2 cellular contexts compared by ENCODE assay signal in the genomic region with DNA sequence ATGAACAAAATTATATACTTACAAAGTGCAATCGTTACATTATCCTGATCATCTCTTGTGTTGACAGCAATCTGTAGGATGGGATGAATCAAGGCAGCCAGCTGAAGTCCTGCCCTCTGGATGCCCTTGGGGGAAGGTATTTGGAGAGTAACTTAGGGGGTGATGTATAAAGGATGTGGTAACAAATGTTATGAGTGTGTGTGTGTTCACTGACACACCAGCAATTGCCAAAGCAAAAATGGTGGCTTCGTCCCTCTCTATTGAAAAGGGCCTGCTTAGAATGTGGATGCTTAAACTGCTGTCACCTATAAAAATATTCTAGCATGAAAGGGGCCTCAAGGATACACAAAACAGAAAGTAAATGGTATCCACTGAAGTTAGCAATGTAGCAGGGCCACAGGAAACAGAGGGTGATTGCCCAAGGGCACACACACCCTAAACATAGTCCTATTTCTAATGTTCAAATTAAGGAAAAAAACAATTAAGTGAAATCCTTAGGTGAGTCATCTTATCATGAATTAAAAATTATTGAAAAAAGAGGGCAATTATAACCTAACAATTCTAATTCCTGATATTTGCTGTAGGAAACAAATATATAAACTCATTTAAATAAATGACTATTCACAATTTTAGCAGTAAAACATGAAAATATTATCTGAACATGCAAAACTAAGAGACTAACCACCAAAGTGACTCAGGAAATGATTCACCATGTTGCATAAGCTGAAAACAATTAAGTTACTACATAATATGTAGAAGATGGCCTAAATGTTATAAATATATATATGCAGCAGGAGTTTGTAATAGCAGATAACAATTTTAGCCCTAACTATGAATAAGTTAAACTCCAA.
TF ChIP-seq lines count a peak whose summit lies in the region.

No MANE protein-coding gene starts in this region.

TF ChIP-seq in GM12878, 131 proteins besides CTCF, POLR2A, EP300 and RAD21:
- no peak for TF ChIP-seq RBBP5 (conservative IDR thresholded peaks at IDR 0.05)
- no peak for TF ChIP-seq JUNB (IDR thresholded peaks at IDR 0.05)
- TF ChIP-seq ASH2L (IDR thresholded peaks at IDR 0.05; ENCODE audit: borderline replicate concordance, low read depth) = no peak
- TF ChIP-seq, protein P1, sequence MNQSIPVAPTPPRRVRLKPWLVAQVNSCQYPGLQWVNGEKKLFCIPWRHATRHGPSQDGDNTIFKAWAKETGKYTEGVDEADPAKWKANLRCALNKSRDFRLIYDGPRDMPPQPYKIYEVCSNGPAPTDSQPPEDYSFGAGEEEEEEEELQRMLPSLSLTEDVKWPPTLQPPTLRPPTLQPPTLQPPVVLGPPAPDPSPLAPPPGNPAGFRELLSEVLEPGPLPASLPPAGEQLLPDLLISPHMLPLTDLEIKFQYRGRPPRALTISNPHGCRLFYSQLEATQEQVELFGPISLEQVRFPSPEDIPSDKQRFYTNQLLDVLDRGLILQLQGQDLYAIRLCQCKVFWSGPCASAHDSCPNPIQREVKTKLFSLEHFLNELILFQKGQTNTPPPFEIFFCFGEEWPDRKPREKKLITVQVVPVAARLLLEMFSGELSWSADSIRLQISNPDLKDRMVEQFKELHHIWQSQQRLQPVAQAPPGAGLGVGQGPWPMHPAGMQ (IDR thresholded peaks at IDR 0.05; ENCODE audit: borderline replicate concordance) = no peak
- no peak for TF ChIP-seq STAT1 (conservative IDR thresholded peaks at IDR 0.05)
- TF ChIP-seq PAX5 (IDR thresholded peaks at IDR 0.05; ENCODE audit: borderline replicate concordance, low read depth, low read length) = no peak
- no peak for TF ChIP-seq RCOR1 (conservative IDR thresholded peaks at IDR 0.05; ENCODE audit: low read depth, low read length)
- no peak for TF ChIP-seq MEF2A (IDR thresholded peaks at IDR 0.05; ENCODE audit: insufficient read depth, low read depth, low read length)
- no peak for TF ChIP-seq ZBTB40 (IDR thresholded peaks at IDR 0.05; ENCODE audit: borderline replicate concordance)
- TF ChIP-seq ETV6 (conservative IDR thresholded peaks at IDR 0.05 in 1 of 2, IDR thresholded peaks at IDR 0.05 in 1 of 2; ENCODE audit: borderline replicate concordance in 1 of 2, low read depth in 1 of 2) = no peak
- TF ChIP-seq, protein P2, sequence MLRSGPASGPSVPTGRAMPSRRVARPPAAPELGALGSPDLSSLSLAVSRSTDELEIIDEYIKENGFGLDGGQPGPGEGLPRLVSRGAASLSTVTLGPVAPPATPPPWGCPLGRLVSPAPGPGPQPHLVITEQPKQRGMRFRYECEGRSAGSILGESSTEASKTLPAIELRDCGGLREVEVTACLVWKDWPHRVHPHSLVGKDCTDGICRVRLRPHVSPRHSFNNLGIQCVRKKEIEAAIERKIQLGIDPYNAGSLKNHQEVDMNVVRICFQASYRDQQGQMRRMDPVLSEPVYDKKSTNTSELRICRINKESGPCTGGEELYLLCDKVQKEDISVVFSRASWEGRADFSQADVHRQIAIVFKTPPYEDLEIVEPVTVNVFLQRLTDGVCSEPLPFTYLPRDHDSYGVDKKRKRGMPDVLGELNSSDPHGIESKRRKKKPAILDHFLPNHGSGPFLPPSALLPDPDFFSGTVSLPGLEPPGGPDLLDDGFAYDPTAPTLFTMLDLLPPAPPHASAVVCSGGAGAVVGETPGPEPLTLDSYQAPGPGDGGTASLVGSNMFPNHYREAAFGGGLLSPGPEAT (IDR thresholded peaks at IDR 0.05; ENCODE audit: low read depth) = no peak
- TF ChIP-seq IKZF2 (IDR thresholded peaks at IDR 0.05) = no peak
- TF ChIP-seq POLR2AphosphoS5 (IDR thresholded peaks at IDR 0.05; ENCODE audit: low read length) = no peak
- no peak for TF ChIP-seq TCF3 (IDR thresholded peaks at IDR 0.05; ENCODE audit: borderline replicate concordance, insufficient read depth, low read depth, low read length)
- no peak for TF ChIP-seq PML (IDR thresholded peaks at IDR 0.05; ENCODE audit: low read length)
- TF ChIP-seq SREBF2 (IDR thresholded peaks at IDR 0.05; ENCODE audit: low read length) = no peak
- no peak for TF ChIP-seq SPI1 (IDR thresholded peaks at IDR 0.05; ENCODE audit: borderline replicate concordance, insufficient read depth, low read depth, low read length)
- TF ChIP-seq SMAD5 (IDR thresholded peaks at IDR 0.05; ENCODE audit: low read depth) = no peak
- TF ChIP-seq MTA2 (IDR thresholded peaks at IDR 0.05; ENCODE audit: low read depth) = no peak
TF ChIP-seq in GM12878: peak in this region for 0.

TF ChIP-seq in neural cell, 6 proteins besides CTCF, POLR2A, EP300 and RAD21 (continued from another document):
- TF ChIP-seq TAF1 (IDR thresholded peaks at IDR 0.05; ENCODE audit: low read depth) (no peak), EZH2 (IDR thresholded peaks at IDR 0.05; ENCODE audit: borderline replicate concordance, insufficient read depth, low read length, poor library complexity, severe bottlenecking) (no peak), MXI1 (conservative IDR thresholded peaks at IDR 0.05; ENCODE audit: poor library complexity, severe bottlenecking) (no peak), SMC3 (conservative IDR thresholded peaks at IDR 0.05; ENCODE audit: poor library complexity) (no peak)
- TF ChIP-seq, protein P3, sequence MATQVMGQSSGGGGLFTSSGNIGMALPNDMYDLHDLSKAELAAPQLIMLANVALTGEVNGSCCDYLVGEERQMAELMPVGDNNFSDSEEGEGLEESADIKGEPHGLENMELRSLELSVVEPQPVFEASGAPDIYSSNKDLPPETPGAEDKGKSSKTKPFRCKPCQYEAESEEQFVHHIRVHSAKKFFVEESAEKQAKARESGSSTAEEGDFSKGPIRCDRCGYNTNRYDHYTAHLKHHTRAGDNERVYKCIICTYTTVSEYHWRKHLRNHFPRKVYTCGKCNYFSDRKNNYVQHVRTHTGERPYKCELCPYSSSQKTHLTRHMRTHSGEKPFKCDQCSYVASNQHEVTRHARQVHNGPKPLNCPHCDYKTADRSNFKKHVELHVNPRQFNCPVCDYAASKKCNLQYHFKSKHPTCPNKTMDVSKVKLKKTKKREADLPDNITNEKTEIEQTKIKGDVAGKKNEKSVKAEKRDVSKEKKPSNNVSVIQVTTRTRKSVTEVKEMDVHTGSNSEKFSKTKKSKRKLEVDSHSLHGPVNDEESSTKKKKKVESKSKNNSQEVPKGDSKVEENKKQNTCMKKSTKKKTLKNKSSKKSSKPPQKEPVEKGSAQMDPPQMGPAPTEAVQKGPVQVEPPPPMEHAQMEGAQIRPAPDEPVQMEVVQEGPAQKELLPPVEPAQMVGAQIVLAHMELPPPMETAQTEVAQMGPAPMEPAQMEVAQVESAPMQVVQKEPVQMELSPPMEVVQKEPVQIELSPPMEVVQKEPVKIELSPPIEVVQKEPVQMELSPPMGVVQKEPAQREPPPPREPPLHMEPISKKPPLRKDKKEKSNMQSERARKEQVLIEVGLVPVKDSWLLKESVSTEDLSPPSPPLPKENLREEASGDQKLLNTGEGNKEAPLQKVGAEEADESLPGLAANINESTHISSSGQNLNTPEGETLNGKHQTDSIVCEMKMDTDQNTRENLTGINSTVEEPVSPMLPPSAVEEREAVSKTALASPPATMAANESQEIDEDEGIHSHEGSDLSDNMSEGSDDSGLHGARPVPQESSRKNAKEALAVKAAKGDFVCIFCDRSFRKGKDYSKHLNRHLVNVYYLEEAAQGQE (IDR thresholded peaks at IDR 0.05; ENCODE audit: borderline replicate concordance) = no peak
TF ChIP-seq in neural cell: peak in this region for 0.
